22 cellular contexts compared by ENCODE assay signal in genomic region chr12:93537769-93538168, GRCh38. TPM values are rescaled to one million over a fixed set of nuclear protein-coding genes. Genes with fewer than 3 reads are reported as not detected.
DNase-seq lines count a peak whose midpoint lies in the region; ATAC-seq and TF ChIP-seq lines count a peak whose summit lies in the region.
"Had no signal": no experiment of that assay in that cellular context is flagged by ENCODE, and none has a peak within 500 bp of the region (broad histone marks: within the 10 kb centered on the region; RNA-seq: fewer than 3 reads in every experiment).

No MANE protein-coding gene starts in this region.

- H3K4me3 ChIP-seq in neuronal stem cell (ENCODE audit: low read length in 2 of 2) = no peak overlapping the region
- H3K4me3 ChIP-seq: hepatocyte, SJCRH30, spleen, vagina had no signal

- H2BK12ac ChIP-seq in neuronal stem cell (ENCODE audit: low read length) = no peak overlapping the region

- no peak overlapping the region for H2BK15ac ChIP-seq in neuronal stem cell (ENCODE audit: low read length)

- H3K4me1 ChIP-seq in neuronal stem cell (ENCODE audit: control insufficient read depth in 2 of 2, insufficient read depth in 1 of 2, low read depth in 1 of 2, low read length in 2 of 2) = peaks cover 0 to 9% of the 10 kb centered on the region in 2 donors
- H3K4me1 ChIP-seq: SJCRH30 had no signal

- H4K8ac ChIP-seq in neuronal stem cell (ENCODE audit: low read depth, low read length) = no peak overlapping the region

- DNase-seq in SK-MEL-5 (ENCODE audit: low read depth, low spot score) (peak; percentile 58), iPS DF 19.7 (ENCODE audit: low read depth, low spot score) (peak; percentile 20), neuronal stem cell (ENCODE audit: low spot score) (no peak), DMS 273 (lab: John Stamatoyannopoulos, UW; ENCODE audit: unreplicated experiment) (no peak), hypothalamus (lab: John Stamatoyannopoulos, UW) (no peak)
- DNase-seq: activated CD4-positive, alpha-beta memory T cell treated with anti-CD3 and anti-CD28 coated beads, Interleukin-2, amount 10 ng/mL, durations not matched to agents 7 days and 5 days; activated naive CD4-positive, alpha-beta T cell treated with anti-CD3 and anti-CD28 coated beads, Interleukin-2, amount 10 ng/mL, durations not matched to agents 7 days and 5 days; activated T-cell treated with anti-CD3 and anti-CD28 coated beads, Interleukin-2, amount 50 U/mL, for 1 hour; aorta; CD4-positive, alpha-beta memory T cell; DMS53; Karpas-422; NCI-H2171; NCI-H526; SJCRH30; spleen; WERI-Rb-1 had no signal

- no peak overlapping the region for H3K23ac ChIP-seq in neuronal stem cell (ENCODE audit: low read depth, low read length, poor library complexity)

- no peak overlapping the region for H3K4ac ChIP-seq in neuronal stem cell (ENCODE audit: low read length)

- no peaks in the 10 kb centered on the region for H3K79me1 ChIP-seq in neuronal stem cell (ENCODE audit: low read depth, low read length)

- no peak overlapping the region for H3K18ac ChIP-seq in neuronal stem cell (ENCODE audit: low read length)

- H3K27me3 ChIP-seq in neuronal stem cell (ENCODE audit: control insufficient read depth in 3 of 3, insufficient read depth in 3 of 3, low read depth in 1 of 3, low read length in 3 of 3) = no peaks in the 10 kb centered on the region
- H3K27me3 ChIP-seq: hepatocyte, SJCRH30, spleen, vagina had no signal

- TF ChIP-seq CTCF in 22Rv1 (IDR thresholded peaks at IDR 0.05) (peak; percentile 44), GM12873 (IDR thresholded peaks at IDR 0.05; ENCODE audit: insufficient read depth, low read depth, low read length, missing control alignments) (peak; percentile 42)

- ATAC-seq in HG02571 (IDR thresholded peaks at IDR 0.05; ENCODE audit: unreplicated experiment) = no peak

- peaks cover 0 to 3% of the 10 kb centered on the region in 2 donors for H3K36me3 ChIP-seq in neuronal stem cell (replicated peaks in 1 of 2; ENCODE audit: control insufficient read depth in 2 of 2, insufficient read depth in 2 of 2, low read length in 2 of 2)
- H3K36me3 ChIP-seq: SJCRH30, spleen, WERI-Rb-1 had no signal

- H2AK5ac ChIP-seq in neuronal stem cell (ENCODE audit: low read depth, low read length) = no peak overlapping the region

- H2AFZ ChIP-seq in neuronal stem cell (ENCODE audit: low read length) = no peak overlapping the region
- H2AFZ ChIP-seq: hepatocyte had no signal

- H2BK5ac ChIP-seq in neuronal stem cell (ENCODE audit: low read length) = no peak overlapping the region

- WGBS in neuronal stem cell (ENCODE audit: extremely low coverage in 2 of 2, insufficient read length in 2 of 2, insufficient replicate concordance in 1 of 2), 2 donors = no CpG with 5 or more reads among the region's 5 CpGs

- no peak overlapping the region for H4K91ac ChIP-seq in neuronal stem cell (ENCODE audit: low read depth, low read length, poor library complexity)

- no peak overlapping the region for H2BK120ac ChIP-seq in neuronal stem cell (ENCODE audit: low read depth, low read length)

- no peak overlapping the region for H3K9ac ChIP-seq in neuronal stem cell (ENCODE audit: low read depth, low read length, poor library complexity)

- H3K27ac ChIP-seq in 22Rv1 = no peak overlapping the region
- no peak overlapping the region for H3K27ac ChIP-seq in neuronal stem cell (replicated peaks; ENCODE audit: low read length)
- H3K27ac ChIP-seq: hepatocyte, SJCRH30, vagina, WERI-Rb-1 had no signal

- H3K14ac ChIP-seq in neuronal stem cell (ENCODE audit: low read length) = no peak overlapping the region

- peaks cover 0 to 3% of the 10 kb centered on the region in 2 donors for H3K9me3 ChIP-seq in neuronal stem cell (replicated peaks in 1 of 2; ENCODE audit: control insufficient read depth in 2 of 2, insufficient read depth in 1 of 2, low read depth in 1 of 2, low read length in 2 of 2)
- H3K9me3 ChIP-seq: SJCRH30, spleen, vagina had no signal

- H3K4me2 ChIP-seq in neuronal stem cell (ENCODE audit: insufficient read depth, low read length, poor library complexity, severe bottlenecking) = no peak overlapping the region
- H3K4me2 ChIP-seq: hepatocyte had no signal

- in situ Hi-C loops in SK-MEL-5 (cut with HindIII; ENCODE audit: low pct_unique_long_range_greater_than_20kb, low sequenced_read_pairs) = no loop called here

RNA-seq across cellular contexts. Expression of gene SOCS2, which starts 34.7 kb away (rescaled TPM):
- 21.0 and 31.9 TPM in 2 replicates for total RNA-seq in SK-MEL-5 (2014; rRNA removed; shearing (Covaris generic))
- 22.1 and 28.0 TPM in 2 replicates for polyA plus RNA-seq in SK-MEL-5 (2015; cell fraction: cytosol; rRNA removed)
- 54.1 and 68.0 TPM in 2 replicates for polyA plus RNA-seq in SK-MEL-5 (2015; cell fraction: nucleus; rRNA removed)
- polyA plus RNA-seq in neuronal stem cell (2013, experiment 1 of 2) = 4.2 TPM
- 4.6 TPM for polyA plus RNA-seq in neuronal stem cell (2013, experiment 2 of 2)

Comparison
In these comparisons a context has a peak if more than half of its experiments do, and no peak if none do; other contexts are left out.
1. DNase-seq: peak in SK-MEL-5 (single experiment) and iPS DF 19.7 (single experiment); none in neuronal stem cell (single experiment), DMS 273 (single experiment) and hypothalamus (0 of 51).